ENCODE assay signal across 2 cellular contexts in the genomic region with DNA sequence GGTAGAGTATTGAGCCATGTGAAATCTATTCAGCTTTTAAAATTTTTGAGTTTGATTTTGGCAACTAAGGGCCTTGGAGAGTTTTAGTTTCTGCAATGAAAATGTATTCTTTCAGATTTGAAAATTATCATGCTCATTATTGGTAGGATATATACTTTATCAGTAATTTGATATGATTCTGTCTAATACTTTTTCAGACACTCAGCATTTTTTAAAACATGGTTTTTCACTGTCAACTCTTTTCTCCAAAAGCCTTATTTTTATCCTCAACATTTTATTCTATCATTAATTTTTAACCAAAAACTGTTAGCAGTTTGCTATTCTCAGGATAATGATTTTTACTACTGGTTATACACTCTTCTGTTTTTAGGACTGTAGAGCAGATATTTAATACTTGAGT.
TF ChIP-seq lines count a peak whose summit lies in the region.

No MANE protein-coding gene starts in this region.

TF ChIP-seq in GM23338, 12 proteins besides CTCF, POLR2A, EP300 and RAD21 (continues in another document):
- TF ChIP-seq ZNF331 (CRISPR knock-in tag; IDR thresholded peaks at IDR 0.05; ENCODE audit: low read depth) = no peak
- TF ChIP-seq, protein P1, sequence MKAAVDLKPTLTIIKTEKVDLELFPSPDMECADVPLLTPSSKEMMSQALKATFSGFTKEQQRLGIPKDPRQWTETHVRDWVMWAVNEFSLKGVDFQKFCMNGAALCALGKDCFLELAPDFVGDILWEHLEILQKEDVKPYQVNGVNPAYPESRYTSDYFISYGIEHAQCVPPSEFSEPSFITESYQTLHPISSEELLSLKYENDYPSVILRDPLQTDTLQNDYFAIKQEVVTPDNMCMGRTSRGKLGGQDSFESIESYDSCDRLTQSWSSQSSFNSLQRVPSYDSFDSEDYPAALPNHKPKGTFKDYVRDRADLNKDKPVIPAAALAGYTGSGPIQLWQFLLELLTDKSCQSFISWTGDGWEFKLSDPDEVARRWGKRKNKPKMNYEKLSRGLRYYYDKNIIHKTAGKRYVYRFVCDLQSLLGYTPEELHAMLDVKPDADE (IDR thresholded peaks at IDR 0.05) = no peak
- TF ChIP-seq ZNF462 (CRISPR knock-in tag; IDR thresholded peaks at IDR 0.05) = no peak
- no peak for TF ChIP-seq STAT1 (IDR thresholded peaks at IDR 0.05; ENCODE audit: unreplicated experiment)
- TF ChIP-seq CREB1 (CRISPR knock-in tag; IDR thresholded peaks at IDR 0.05; ENCODE audit: low read depth) = no peak
- TF ChIP-seq POLR2AphosphoS5 (IDR thresholded peaks at IDR 0.05; ENCODE audit: low read depth) = no peak
- no peak for TF ChIP-seq EZH2phosphoT487 (IDR thresholded peaks at IDR 0.05; ENCODE audit: unreplicated experiment)
- TF ChIP-seq NANOG (IDR thresholded peaks at IDR 0.05; ENCODE audit: borderline replicate concordance) = no peak
- TF ChIP-seq, protein P2, sequence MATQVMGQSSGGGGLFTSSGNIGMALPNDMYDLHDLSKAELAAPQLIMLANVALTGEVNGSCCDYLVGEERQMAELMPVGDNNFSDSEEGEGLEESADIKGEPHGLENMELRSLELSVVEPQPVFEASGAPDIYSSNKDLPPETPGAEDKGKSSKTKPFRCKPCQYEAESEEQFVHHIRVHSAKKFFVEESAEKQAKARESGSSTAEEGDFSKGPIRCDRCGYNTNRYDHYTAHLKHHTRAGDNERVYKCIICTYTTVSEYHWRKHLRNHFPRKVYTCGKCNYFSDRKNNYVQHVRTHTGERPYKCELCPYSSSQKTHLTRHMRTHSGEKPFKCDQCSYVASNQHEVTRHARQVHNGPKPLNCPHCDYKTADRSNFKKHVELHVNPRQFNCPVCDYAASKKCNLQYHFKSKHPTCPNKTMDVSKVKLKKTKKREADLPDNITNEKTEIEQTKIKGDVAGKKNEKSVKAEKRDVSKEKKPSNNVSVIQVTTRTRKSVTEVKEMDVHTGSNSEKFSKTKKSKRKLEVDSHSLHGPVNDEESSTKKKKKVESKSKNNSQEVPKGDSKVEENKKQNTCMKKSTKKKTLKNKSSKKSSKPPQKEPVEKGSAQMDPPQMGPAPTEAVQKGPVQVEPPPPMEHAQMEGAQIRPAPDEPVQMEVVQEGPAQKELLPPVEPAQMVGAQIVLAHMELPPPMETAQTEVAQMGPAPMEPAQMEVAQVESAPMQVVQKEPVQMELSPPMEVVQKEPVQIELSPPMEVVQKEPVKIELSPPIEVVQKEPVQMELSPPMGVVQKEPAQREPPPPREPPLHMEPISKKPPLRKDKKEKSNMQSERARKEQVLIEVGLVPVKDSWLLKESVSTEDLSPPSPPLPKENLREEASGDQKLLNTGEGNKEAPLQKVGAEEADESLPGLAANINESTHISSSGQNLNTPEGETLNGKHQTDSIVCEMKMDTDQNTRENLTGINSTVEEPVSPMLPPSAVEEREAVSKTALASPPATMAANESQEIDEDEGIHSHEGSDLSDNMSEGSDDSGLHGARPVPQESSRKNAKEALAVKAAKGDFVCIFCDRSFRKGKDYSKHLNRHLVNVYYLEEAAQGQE (IDR thresholded peaks at IDR 0.05; ENCODE audit: unreplicated experiment) = no peak
- TF ChIP-seq JUNB (IDR thresholded peaks at IDR 0.05; ENCODE audit: unreplicated experiment) = no peak

TF ChIP-seq in GM12878, 131 proteins besides CTCF, POLR2A, EP300 and RAD21:
- TF ChIP-seq CBFB (IDR thresholded peaks at IDR 0.05; ENCODE audit: low read depth) (no peak), SUPT20H (IDR thresholded peaks at IDR 0.05; ENCODE audit: borderline replicate concordance, control insufficient read depth, low read depth, low read length) (no peak), NFXL1 (IDR thresholded peaks at IDR 0.05; ENCODE audit: borderline replicate concordance) (no peak), RBBP5 (conservative IDR thresholded peaks at IDR 0.05) (no peak), SREBF1 (IDR thresholded peaks at IDR 0.05; ENCODE audit: low read length) (no peak), RFX5 (IDR thresholded peaks at IDR 0.05; ENCODE audit: low read depth, low read length) (no peak), MTA2 (IDR thresholded peaks at IDR 0.05; ENCODE audit: low read depth) (no peak), STAT1 (conservative IDR thresholded peaks at IDR 0.05) (no peak), ETV6 (conservative IDR thresholded peaks at IDR 0.05 in 1 of 2, IDR thresholded peaks at IDR 0.05 in 1 of 2; ENCODE audit: borderline replicate concordance in 1 of 2, low read depth in 1 of 2) (no peak), NR2F1 (conservative IDR thresholded peaks at IDR 0.05) (no peak), HDAC6 (IDR thresholded peaks at IDR 0.05; ENCODE audit: unreplicated experiment) (no peak)
- TF ChIP-seq, protein P3, sequence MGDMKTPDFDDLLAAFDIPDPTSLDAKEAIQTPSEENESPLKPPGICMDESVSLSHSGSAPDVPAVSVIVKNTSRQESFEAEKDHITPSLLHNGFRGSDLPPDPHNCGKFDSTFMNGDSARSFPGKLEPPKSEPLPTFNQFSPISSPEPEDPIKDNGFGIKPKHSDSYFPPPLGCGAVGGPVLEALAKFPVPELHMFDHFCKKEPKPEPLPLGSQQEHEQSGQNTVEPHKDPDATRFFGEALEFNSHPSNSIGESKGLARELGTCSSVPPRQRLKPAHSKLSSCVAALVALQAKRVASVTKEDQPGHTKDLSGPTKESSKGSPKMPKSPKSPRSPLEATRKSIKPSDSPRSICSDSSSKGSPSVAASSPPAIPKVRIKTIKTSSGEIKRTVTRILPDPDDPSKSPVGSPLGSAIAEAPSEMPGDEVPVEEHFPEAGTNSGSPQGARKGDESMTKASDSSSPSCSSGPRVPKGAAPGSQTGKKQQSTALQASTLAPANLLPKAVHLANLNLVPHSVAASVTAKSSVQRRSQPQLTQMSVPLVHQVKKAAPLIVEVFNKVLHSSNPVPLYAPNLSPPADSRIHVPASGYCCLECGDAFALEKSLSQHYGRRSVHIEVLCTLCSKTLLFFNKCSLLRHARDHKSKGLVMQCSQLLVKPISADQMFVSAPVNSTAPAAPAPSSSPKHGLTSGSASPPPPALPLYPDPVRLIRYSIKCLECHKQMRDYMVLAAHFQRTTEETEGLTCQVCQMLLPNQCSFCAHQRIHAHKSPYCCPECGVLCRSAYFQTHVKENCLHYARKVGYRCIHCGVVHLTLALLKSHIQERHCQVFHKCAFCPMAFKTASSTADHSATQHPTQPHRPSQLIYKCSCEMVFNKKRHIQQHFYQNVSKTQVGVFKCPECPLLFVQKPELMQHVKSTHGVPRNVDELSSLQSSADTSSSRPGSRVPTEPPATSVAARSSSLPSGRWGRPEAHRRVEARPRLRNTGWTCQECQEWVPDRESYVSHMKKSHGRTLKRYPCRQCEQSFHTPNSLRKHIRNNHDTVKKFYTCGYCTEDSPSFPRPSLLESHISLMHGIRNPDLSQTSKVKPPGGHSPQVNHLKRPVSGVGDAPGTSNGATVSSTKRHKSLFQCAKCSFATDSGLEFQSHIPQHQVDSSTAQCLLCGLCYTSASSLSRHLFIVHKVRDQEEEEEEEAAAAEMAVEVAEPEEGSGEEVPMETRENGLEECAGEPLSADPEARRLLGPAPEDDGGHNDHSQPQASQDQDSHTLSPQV (IDR thresholded peaks at IDR 0.05) = no peak
- TF ChIP-seq, protein P4, sequence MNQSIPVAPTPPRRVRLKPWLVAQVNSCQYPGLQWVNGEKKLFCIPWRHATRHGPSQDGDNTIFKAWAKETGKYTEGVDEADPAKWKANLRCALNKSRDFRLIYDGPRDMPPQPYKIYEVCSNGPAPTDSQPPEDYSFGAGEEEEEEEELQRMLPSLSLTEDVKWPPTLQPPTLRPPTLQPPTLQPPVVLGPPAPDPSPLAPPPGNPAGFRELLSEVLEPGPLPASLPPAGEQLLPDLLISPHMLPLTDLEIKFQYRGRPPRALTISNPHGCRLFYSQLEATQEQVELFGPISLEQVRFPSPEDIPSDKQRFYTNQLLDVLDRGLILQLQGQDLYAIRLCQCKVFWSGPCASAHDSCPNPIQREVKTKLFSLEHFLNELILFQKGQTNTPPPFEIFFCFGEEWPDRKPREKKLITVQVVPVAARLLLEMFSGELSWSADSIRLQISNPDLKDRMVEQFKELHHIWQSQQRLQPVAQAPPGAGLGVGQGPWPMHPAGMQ (IDR thresholded peaks at IDR 0.05; ENCODE audit: borderline replicate concordance) = no peak
- TF ChIP-seq, protein P5, sequence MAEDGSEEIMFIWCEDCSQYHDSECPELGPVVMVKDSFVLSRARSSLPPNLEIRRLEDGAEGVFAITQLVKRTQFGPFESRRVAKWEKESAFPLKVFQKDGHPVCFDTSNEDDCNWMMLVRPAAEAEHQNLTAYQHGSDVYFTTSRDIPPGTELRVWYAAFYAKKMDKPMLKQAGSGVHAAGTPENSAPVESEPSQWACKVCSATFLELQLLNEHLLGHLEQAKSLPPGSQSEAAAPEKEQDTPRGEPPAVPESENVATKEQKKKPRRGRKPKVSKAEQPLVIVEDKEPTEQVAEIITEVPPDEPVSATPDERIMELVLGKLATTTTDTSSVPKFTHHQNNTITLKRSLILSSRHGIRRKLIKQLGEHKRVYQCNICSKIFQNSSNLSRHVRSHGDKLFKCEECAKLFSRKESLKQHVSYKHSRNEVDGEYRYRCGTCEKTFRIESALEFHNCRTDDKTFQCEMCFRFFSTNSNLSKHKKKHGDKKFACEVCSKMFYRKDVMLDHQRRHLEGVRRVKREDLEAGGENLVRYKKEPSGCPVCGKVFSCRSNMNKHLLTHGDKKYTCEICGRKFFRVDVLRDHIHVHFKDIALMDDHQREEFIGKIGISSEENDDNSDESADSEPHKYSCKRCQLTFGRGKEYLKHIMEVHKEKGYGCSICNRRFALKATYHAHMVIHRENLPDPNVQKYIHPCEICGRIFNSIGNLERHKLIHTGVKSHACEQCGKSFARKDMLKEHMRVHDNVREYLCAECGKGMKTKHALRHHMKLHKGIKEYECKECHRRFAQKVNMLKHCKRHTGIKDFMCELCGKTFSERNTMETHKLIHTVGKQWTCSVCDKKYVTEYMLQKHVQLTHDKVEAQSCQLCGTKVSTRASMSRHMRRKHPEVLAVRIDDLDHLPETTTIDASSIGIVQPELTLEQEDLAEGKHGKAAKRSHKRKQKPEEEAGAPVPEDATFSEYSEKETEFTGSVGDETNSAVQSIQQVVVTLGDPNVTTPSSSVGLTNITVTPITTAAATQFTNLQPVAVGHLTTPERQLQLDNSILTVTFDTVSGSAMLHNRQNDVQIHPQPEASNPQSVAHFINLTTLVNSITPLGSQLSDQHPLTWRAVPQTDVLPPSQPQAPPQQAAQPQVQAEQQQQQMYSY (CRISPR knock-in tag; IDR thresholded peaks at IDR 0.05) = no peak
